In the genomic region with DNA sequence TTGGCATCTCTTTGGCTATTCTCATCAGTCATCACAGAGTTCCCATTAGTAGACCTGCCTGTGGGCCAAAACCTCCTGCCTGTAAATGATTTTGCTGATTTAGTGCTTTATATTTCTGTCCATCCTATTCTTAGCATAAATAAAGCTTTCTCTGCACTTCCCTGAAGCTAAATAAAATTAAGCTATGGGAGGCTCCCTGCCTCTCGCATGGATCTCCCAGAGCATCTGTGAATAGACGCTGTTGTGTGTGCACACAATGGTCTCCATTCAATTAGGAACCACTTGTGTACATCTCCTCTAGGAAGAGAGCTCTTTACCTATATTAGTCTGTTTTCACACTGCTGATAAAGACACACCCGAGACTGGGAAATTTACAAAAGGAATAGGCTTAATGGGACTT, we compare ENCODE assay signal across 32 cellular contexts.
"Had no signal": no experiment of that assay in that cellular context is flagged by ENCODE, and none has a peak within 500 bp of the region (broad histone marks: within the 10 kb centered on the region; RNA-seq: fewer than 3 reads in every experiment).

No MANE protein-coding gene starts in this region.

- ATAC-seq: activated T-helper 17 cell treated with anti-CD3 and anti-CD28 coated beads, Interleukin-2, amount 50 U/mL, for 72 hours; body of pancreas; gastroesophageal sphincter; left cardiac atrium; left ventricle myocardium superior; naive thymus-derived CD8-positive, alpha-beta T cell; right cardiac atrium; stimulated activated naive B cell treated with anti-CD40 and anti-IgM and Interleukin-4, amounts not matched to agents 10 μg/mL and 1 μg/mL and 100 μg/mL, for 72 hours; WTC11 had no signal

- H3K27ac ChIP-seq: body of pancreas, coronary artery, gastroesophageal sphincter, neural progenitor cell, suprapubic skin, tibial nerve had no signal

- H3K9me3 ChIP-seq: body of pancreas, gastroesophageal sphincter, stomach, suprapubic skin, tibial nerve had no signal

- DNase-seq: activated CD4-positive, alpha-beta memory T cell treated with anti-CD3 and anti-CD28 coated beads, Interleukin-2, amount 10 ng/mL, durations not matched to agents 7 days and 5 days; activated CD4-positive, alpha-beta T cell treated with anti-CD3 and anti-CD28 coated beads for 1 hour; activated CD4-positive, alpha-beta T cell treated with anti-CD3 and anti-CD28 coated beads, Interleukin-2, amount 10 ng/mL, durations not matched to agents 7 days and 5 days; activated CD8-positive, alpha-beta memory T cell treated with anti-CD3 and anti-CD28 coated beads, Interleukin-2, amount 50 U/mL, for 48 hours; activated naive CD4-positive, alpha-beta T cell; activated T-cell treated with anti-CD3 and anti-CD28 coated beads, Interleukin-2, amount 50 U/mL, for 24 hours; aorta; body of pancreas; cerebellar nuclear complex; dorsolateral prefrontal cortex; effector memory CD4-positive, alpha-beta T cell; erythroblast; hippocampal formation; left cardiac atrium; left ventricle myocardium superior; midbrain; naive thymus-derived CD8-positive, alpha-beta T cell; occipital lobe; posterior cingulate gyrus; right cardiac atrium; stimulated activated CD4-positive, alpha-beta T cell treated with anti-CD3 and anti-CD28 coated beads, Interleukin-15, amount 100 ng/mL, for 24 hours; stimulated activated CD4-positive, alpha-beta T cell treated with anti-CD3 and anti-CD28 coated beads, Interleukin-2, amount 100 ng/mL, for 24 hours; stimulated activated naive B cell treated with anti-CD40 and anti-IgM and Interleukin-4, amounts not matched to agents 10 μg/mL and 1 μg/mL and 100 μg/mL, for 72 hours; stomach; T-helper 2 cell had no signal

- H3K4me3 ChIP-seq: body of pancreas, coronary artery, dorsolateral prefrontal cortex, gastroesophageal sphincter, neural progenitor cell, stomach, suprapubic skin, tibial nerve had no signal

- H3K27me3 ChIP-seq: body of pancreas, dorsolateral prefrontal cortex, gastroesophageal sphincter, neural progenitor cell, stomach, suprapubic skin, tibial nerve had no signal

- H3K36me3 ChIP-seq: gastroesophageal sphincter, neural progenitor cell, stomach, suprapubic skin, tibial nerve had no signal
